9 cellular contexts compared by ENCODE assay signal in the genomic region with DNA sequence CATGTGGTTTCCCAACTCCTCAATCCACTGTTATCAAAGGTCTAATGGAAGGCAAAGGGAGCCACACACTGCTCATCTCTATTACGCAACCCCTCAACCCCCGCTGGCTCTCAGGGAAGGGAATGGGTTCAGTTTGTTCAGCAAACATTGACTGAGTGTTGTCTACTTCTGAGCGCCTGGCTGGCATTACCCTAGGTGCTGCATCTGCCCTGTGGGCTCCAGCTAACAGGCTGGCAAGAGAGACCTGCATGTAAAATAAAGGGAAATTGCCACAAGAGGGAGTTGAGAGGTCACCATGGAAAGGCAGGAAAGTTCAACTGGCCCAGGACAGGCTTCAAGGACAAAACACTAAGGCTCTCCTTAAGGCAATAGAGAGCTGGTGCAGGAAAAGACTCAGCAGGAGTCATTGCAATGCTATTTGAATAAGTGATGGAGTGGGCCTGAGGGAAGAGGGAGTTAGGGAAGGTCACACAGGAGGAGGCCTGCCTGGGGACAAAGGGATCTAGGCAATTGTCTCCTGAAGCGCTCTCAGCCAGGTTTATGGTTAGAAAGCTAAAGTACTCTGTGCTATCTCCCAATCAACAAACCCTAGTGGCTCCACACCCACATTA. TPM values are rescaled to one million over a fixed set of nuclear protein-coding genes. Genes with fewer than 3 reads are reported as not detected.
DNase-seq lines count a peak whose midpoint lies in the region; ATAC-seq, FAIRE-seq and TF ChIP-seq lines count a peak whose summit lies in the region.
"Had no signal": no experiment of that assay in that cellular context is flagged by ENCODE, and none has a peak within 500 bp of the region (broad histone marks: within the 10 kb centered on the region; RNA-seq: fewer than 3 reads in every experiment).

No MANE protein-coding gene starts in this region.

- H3K27ac ChIP-seq in MM.1S (ENCODE audit: low read length), result no peak overlapping the region
- peak overlapping the region; percentile 59 for H3K27ac ChIP-seq in VCaP
- peak overlapping the region; percentile 69 for H3K27ac ChIP-seq in HepG2 (ENCODE audit: extremely low read length, insufficient read depth, low read length)

- no peaks in the 10 kb centered on the region for H3K27me3 Mint-ChIP-seq in activated CD4-positive, alpha-beta T cell treated with anti-CD3 and anti-CD28 coated beads, Interleukin-2, amount 10 ng/mL, durations not matched to agents 7 days and 5 days

- WGBS in HepG2 (ENCODE audit: low lambda C conversion rate), result 0% methylated on average over 4 of the region's 4 CpGs

- in situ Hi-C loops in HepG2 (cut with HindIII; ENCODE audit: extremely low pct_ligation_motif_present, low pct_unique_long_range_greater_than_20kb), result no loop called here

- H3K4me1 ChIP-seq in MM.1S (ENCODE audit: low read length) (peaks cover 17% of the 10 kb centered on the region), HepG2 (ENCODE audit: insufficient read depth, low read length) (peaks cover 54% of the 10 kb centered on the region)

- H3K9me3 Mint-ChIP-seq in activated CD4-positive, alpha-beta T cell treated with anti-CD3 and anti-CD28 coated beads, Interleukin-2, amount 10 ng/mL, durations not matched to agents 7 days and 5 days, result no peaks in the 10 kb centered on the region

- POLR2A ChIA-PET in HepG2 (lab: Yijun Ruan, JAX), result interaction anchor here (0.7 to 2.2 kb wide), 9 partner anchors 10 to 120 kb away, joined by 3 to 9 read pairs (median 5); partner anchors contain the start of genes PFDN5, SOAT2 and SPRYD3
- POLR2A ChIA-PET in activated CD4-positive, alpha-beta T cell treated with anti-CD3 and anti-CD28 coated beads, Interleukin-2, amount 10 ng/mL, durations not matched to agents 7 days and 5 days (lab: Charles Lee), result no interaction called here

- ATAC-seq in HepG2 (peak; percentile 94), HG03520 (IDR thresholded peaks at IDR 0.05; ENCODE audit: unreplicated experiment) (no peak), GM21786 (IDR thresholded peaks at IDR 0.05; ENCODE audit: unreplicated experiment) (no peak)

- CTCF ChIA-PET in HepG2 (lab: Yijun Ruan, JAX; ENCODE audit: low intra/inter-chr PET ratio, low total read pairs), result interaction anchor here (0.8 to 1.3 kb wide), 2 partner anchors 15 kb away, joined by 4 to 6 read pairs; no protein-coding TSS in a partner anchor
- CTCF ChIA-PET in activated CD4-positive, alpha-beta T cell treated with anti-CD3 and anti-CD28 coated beads, Interleukin-2, amount 10 ng/mL, durations not matched to agents 7 days and 5 days (lab: Charles Lee), result interaction anchor here (1.8 to 1.9 kb wide), 2 partner anchors 16 to 93 kb away, joined by 5 to 9 read pairs; partner anchors contain the start of gene ESPL1

- TF ChIP-seq EP300 in HepG2 (IDR thresholded peaks at IDR 0.05; ENCODE audit: low read depth in 2 of 2, low read length in 2 of 2), result peak in 1 of 2 experiments; percentile 75; a peak in 1 of 4 replicates
- TF ChIP-seq EP300 in HepG2 (CRISPR knock-in tag; IDR thresholded peaks at IDR 0.05; ENCODE audit: borderline replicate concordance), result no peak; the same call in 1 of the 2 replicates

- H3K4me1 Mint-ChIP-seq in activated CD4-positive, alpha-beta T cell treated with anti-CD3 and anti-CD28 coated beads, Interleukin-2, amount 10 ng/mL, durations not matched to agents 7 days and 5 days, result peaks cover 26% of the 10 kb centered on the region

- H3K27me3 ChIP-seq in MM.1S (replicated peaks; ENCODE audit: insufficient read depth, low read length) (no peaks in the 10 kb centered on the region), HepG2 (ENCODE audit: control insufficient read depth in 1 of 2, insufficient read depth in 2 of 2, low read length in 2 of 2) (no peaks in the 10 kb centered on the region; a peak in 1 of 5 replicates)
- H3K27me3 ChIP-seq: heart right ventricle had no signal

- TF ChIP-seq POLR2A in HepG2 (IDR thresholded peaks at IDR 0.05; ENCODE audit: insufficient read depth in 1 of 2, low read depth in 2 of 2, low read length in 2 of 2), result no peak

- H3K36me3 ChIP-seq in MM.1S (replicated peaks; ENCODE audit: insufficient read depth, low read length), result no peaks in the 10 kb centered on the region
- H3K36me3 ChIP-seq in HepG2 (replicated peaks in 1 of 2; ENCODE audit: control insufficient read depth in 1 of 2, insufficient read depth in 2 of 2, low read length in 2 of 2), result no peaks in the 10 kb centered on the region

- H3K9ac ChIP-seq in MM.1S (ENCODE audit: low read length) (no peak overlapping the region), HepG2 (ENCODE audit: insufficient read depth, low read depth, low read length) (peak overlapping the region; percentile 18; the same call in 1 of the 2 replicates)

- H3K4me3 ChIP-seq in MM.1S (ENCODE audit: low read length) (no peak overlapping the region), HepG2 (replicated peaks in 1 of 3; ENCODE audit: insufficient read depth in 1 of 3, low read depth in 2 of 3, low read length in 3 of 3) (no peak overlapping the region; a peak in 1 of 6 replicates)
- H3K4me3 ChIP-seq: heart right ventricle had no signal

- FAIRE-seq in HepG2 (lab: Jason Lieb, UNC), result peak; percentile 99

- TF ChIP-seq CTCF in MM.1S (IDR thresholded peaks at IDR 0.05; ENCODE audit: low read length) (peak; percentile 47), VCaP (conservative IDR thresholded peaks at IDR 0.05) (peak; percentile 69), HepG2 (CRISPR knock-in tag; IDR thresholded peaks at IDR 0.05) (peak; percentile 56)

- DNase-seq in DMS53 (lab: John Stamatoyannopoulos, UW), result peak; percentile 93
- DNase-seq in MM.1S, result peak; percentile 40
- DNase-seq in HepG2 (ENCODE audit: low spot score), result peak; percentile 94
- no peak for DNase-seq in activated CD4-positive, alpha-beta T cell treated with anti-CD3 and anti-CD28 coated beads, Interleukin-2, amount 10 ng/mL, durations not matched to agents 7 days and 5 days
- no peak for DNase-seq in cerebellum (ENCODE audit: low spot score)
- DNase-seq: heart right ventricle had no signal

- no TSS peak for BruUV-seq in HepG2 (replicated peaks; lab: Mats Ljungman, UMichigan)

- H2AFZ ChIP-seq in MM.1S (ENCODE audit: low read length), result peak overlapping the region; percentile 12; the same call in 1 of the 2 replicates
- H2AFZ ChIP-seq in HepG2 (ENCODE audit: low read length), result no peak overlapping the region

- H3K4me3 Mint-ChIP-seq in activated CD4-positive, alpha-beta T cell treated with anti-CD3 and anti-CD28 coated beads, Interleukin-2, amount 10 ng/mL, durations not matched to agents 7 days and 5 days, result no peak overlapping the region

- 0 out of 2 replicates have a peak, but pooled peaks have one; percentile 26 for TF ChIP-seq RAD21 in HepG2 (CRISPR knock-in tag; IDR thresholded peaks at IDR 0.05)

- intact Hi-C loops in HepG2 (cut with micrococcal nuclease; ENCODE audit: unreplicated experiment), result loop anchor here (2.0 kb wide), 1 partner anchor 16 kb away; no protein-coding TSS in a partner anchor

- no peaks in the 10 kb centered on the region for H3K9me3 ChIP-seq in MM.1S (replicated peaks; ENCODE audit: insufficient read depth, low read length)
- no peaks in the 10 kb centered on the region for H3K9me3 ChIP-seq in HepG2 (ENCODE audit: low read length)
- H3K9me3 ChIP-seq: heart right ventricle had no signal

- H3K36me3 Mint-ChIP-seq in activated CD4-positive, alpha-beta T cell treated with anti-CD3 and anti-CD28 coated beads, Interleukin-2, amount 10 ng/mL, durations not matched to agents 7 days and 5 days (ENCODE audit: low read depth), result peaks cover 2% of the 10 kb centered on the region

- peaks cover 10% of the 10 kb centered on the region for H3F3A ChIP-seq in MM.1S (ENCODE audit: insufficient read depth, low read length)

- no peak overlapping the region for H3K4me2 ChIP-seq in MM.1S (ENCODE audit: low read depth, low read length)
- H3K4me2 ChIP-seq in HepG2 (ENCODE audit: low read depth, low read length), result peak overlapping the region; percentile 67

- peaks cover 6% of the 10 kb centered on the region for H3K79me2 ChIP-seq in MM.1S (ENCODE audit: low read length)
- peaks cover 3% of the 10 kb centered on the region for H3K79me2 ChIP-seq in HepG2 (ENCODE audit: insufficient read depth, low read length)

- no peaks in the 10 kb centered on the region for H4K20me1 ChIP-seq in MM.1S (ENCODE audit: insufficient read depth, low read length)
- H4K20me1 ChIP-seq in HepG2 (ENCODE audit: insufficient read depth, low read length), result no peaks in the 10 kb centered on the region

- H3K9me2 ChIP-seq in MM.1S (replicated peaks; ENCODE audit: insufficient read depth, low read length), result no peaks in the 10 kb centered on the region

- no peak overlapping the region for H3K27ac Mint-ChIP-seq in activated CD4-positive, alpha-beta T cell treated with anti-CD3 and anti-CD28 coated beads, Interleukin-2, amount 10 ng/mL, durations not matched to agents 7 days and 5 days

RNA-seq across cellular contexts. Expression of gene ZNF740, which starts 5.5 kb away (rescaled TPM):
- total RNA-seq in HepG2 (2016; rRNA removed; fragmentation: Illumina TruSeq; extraction: Trizol), result 15.0 and 16.9 TPM in 2 replicates
- 2.4 and 4.8 TPM in 2 replicates for total RNA-seq in HepG2 (2016; cell fraction: cytosol; rRNA removed; fragmentation: Illumina TruSeq; extraction: Trizol; ENCODE audit: low read depth)
- total RNA-seq in HepG2 (2016; cell fraction: insoluble cytoplasmic fraction; rRNA removed; fragmentation: Illumina TruSeq; extraction: Trizol), result 13.9 and 16.1 TPM in 2 replicates
- total RNA-seq in HepG2 (2016; cell fraction: membrane; rRNA removed; fragmentation: Illumina TruSeq; extraction: Trizol), result 11.3 and 11.8 TPM in 2 replicates
- total RNA-seq in HepG2 (2016; cell fraction: nucleus; rRNA removed; fragmentation: Illumina TruSeq; extraction: Trizol), result 20.9 and 23.7 TPM in 2 replicates
- polyA plus RNA-seq in HepG2 (2011; rRNA removed), result 19.0 and 22.0 TPM in 2 replicates
- polyA plus RNA-seq in HepG2 (2011; cell fraction: cytosol; rRNA removed), result 7.2 and 8.9 TPM in 2 replicates
- 49.3 and 50.2 TPM in 2 replicates for polyA plus RNA-seq in HepG2 (2011; cell fraction: nucleus; rRNA removed)
- polyA plus RNA-seq in HepG2 (2012), result 15.4 and 16.5 TPM in 2 replicates
- 1.4 and 2.0 TPM in 2 replicates for polyA plus RNA-seq in HepG2 (2016; cell fraction: cytosol; fragmentation: Illumina TruSeq; extraction: Trizol; ENCODE audit: low read depth)
- polyA plus RNA-seq in HepG2 (2016; cell fraction: insoluble cytoplasmic fraction; fragmentation: Illumina TruSeq; extraction: Trizol; ENCODE audit: low read depth), result 11.3 and 12.0 TPM in 2 replicates
- 4.1 and 5.8 TPM in 2 replicates for polyA plus RNA-seq in HepG2 (2016; cell fraction: membrane; fragmentation: Illumina TruSeq; extraction: Trizol; ENCODE audit: low read depth)
- polyA plus RNA-seq in HepG2 (2016; cell fraction: nucleus; fragmentation: Illumina TruSeq; extraction: Trizol; ENCODE audit: insufficient read depth, low read depth), result 21.2 and 25.1 TPM in 2 replicates
- polyA minus RNA-seq in HepG2 (2011; rRNA and poly(A)+ RNA removed; ENCODE audit: low replicate concordance), result 41.0 and 77.8 TPM in 2 replicates
- polyA minus RNA-seq in HepG2 (2011; cell fraction: cytosol; rRNA and poly(A)+ RNA removed), result 8.4 and 10.6 TPM in 2 replicates
- polyA minus RNA-seq in HepG2 (2011; cell fraction: nucleus; rRNA and poly(A)+ RNA removed), result 91.4 and 93.6 TPM in 2 replicates
- 10 to 100 TPM; 38.9 to 44.1 TPM for total RNA-seq in activated CD4-positive, alpha-beta T cell treated with anti-CD3 and anti-CD28 coated beads, Interleukin-2, amount 10 ng/mL, durations not matched to agents 7 days and 5 days
- total RNA-seq in cerebellum, result 24.6 TPM

RNA-seq across cellular contexts. Expression of gene CSAD, which starts 5.7 kb away (rescaled TPM):
- total RNA-seq in HepG2 (2016; rRNA removed; fragmentation: Illumina TruSeq; extraction: Trizol) (2.7 and 7.2 TPM in 2 replicates), cerebellum (27.9 TPM)
- total RNA-seq in HepG2 (2016; cell fraction: cytosol; rRNA removed; fragmentation: Illumina TruSeq; extraction: Trizol; ENCODE audit: low read depth), result 3.9 and 6.0 TPM in 2 replicates
- 1.3 and 7.7 TPM in 2 replicates for total RNA-seq in HepG2 (2016; cell fraction: insoluble cytoplasmic fraction; rRNA removed; fragmentation: Illumina TruSeq; extraction: Trizol)
- 2.3 TPM in 2 replicates for total RNA-seq in HepG2 (2016; cell fraction: membrane; rRNA removed; fragmentation: Illumina TruSeq; extraction: Trizol)
- 12.9 and 16.2 TPM in 2 replicates for total RNA-seq in HepG2 (2016; cell fraction: nucleus; rRNA removed; fragmentation: Illumina TruSeq; extraction: Trizol)
- polyA plus RNA-seq in HepG2 (2011; rRNA removed), result 23.5 and 25.2 TPM in 2 replicates
- polyA plus RNA-seq in HepG2 (2011; cell fraction: cytosol; rRNA removed), result 4.3 and 5.6 TPM in 2 replicates
- polyA plus RNA-seq in HepG2 (2011; cell fraction: nucleus; rRNA removed), result 112 and 125 TPM in 2 replicates
- 10.0 and 10.8 TPM in 2 replicates for polyA plus RNA-seq in HepG2 (2012)
- 0.41 and 0.44 TPM in 2 replicates for polyA plus RNA-seq in HepG2 (2016; cell fraction: cytosol; fragmentation: Illumina TruSeq; extraction: Trizol; ENCODE audit: low read depth)
- polyA plus RNA-seq in HepG2 (2016; cell fraction: insoluble cytoplasmic fraction; fragmentation: Illumina TruSeq; extraction: Trizol; ENCODE audit: low read depth), result 2.9 and 3.3 TPM in 2 replicates
- 1.2 TPM in 2 replicates for polyA plus RNA-seq in HepG2 (2016; cell fraction: membrane; fragmentation: Illumina TruSeq; extraction: Trizol; ENCODE audit: low read depth)
- 64.6 and 67.6 TPM in 2 replicates for polyA plus RNA-seq in HepG2 (2016; cell fraction: nucleus; fragmentation: Illumina TruSeq; extraction: Trizol; ENCODE audit: insufficient read depth, low read depth)
- polyA minus RNA-seq in HepG2 (2011; rRNA and poly(A)+ RNA removed; ENCODE audit: low replicate concordance), result 12.1 and 29.8 TPM in 2 replicates
- 1.8 and 1.9 TPM in 2 replicates for polyA minus RNA-seq in HepG2 (2011; cell fraction: cytosol; rRNA and poly(A)+ RNA removed)
- 20.1 and 26.4 TPM in 2 replicates for polyA minus RNA-seq in HepG2 (2011; cell fraction: nucleus; rRNA and poly(A)+ RNA removed)
- 10 to 100 TPM; 33.3 to 34.7 TPM for total RNA-seq in activated CD4-positive, alpha-beta T cell treated with anti-CD3 and anti-CD28 coated beads, Interleukin-2, amount 10 ng/mL, durations not matched to agents 7 days and 5 days

RNA-seq across cellular contexts. Expression of gene ITGB7, which starts 32.1 kb away (rescaled TPM):
- 0.13 and 0.18 TPM in 2 replicates for total RNA-seq in HepG2 (2016; rRNA removed; fragmentation: Illumina TruSeq; extraction: Trizol)
- not detected in 2 replicates for total RNA-seq in HepG2 (2016; cell fraction: cytosol; rRNA removed; fragmentation: Illumina TruSeq; extraction: Trizol; ENCODE audit: low read depth)
- total RNA-seq in HepG2 (2016; cell fraction: insoluble cytoplasmic fraction; rRNA removed; fragmentation: Illumina TruSeq; extraction: Trizol), result 0.32 TPM in 1 of 2 replicates, not detected in the other
- total RNA-seq in HepG2 (2016; cell fraction: membrane; rRNA removed; fragmentation: Illumina TruSeq; extraction: Trizol), result not detected in 2 replicates
- total RNA-seq in HepG2 (2016; cell fraction: nucleus; rRNA removed; fragmentation: Illumina TruSeq; extraction: Trizol), result not detected in 2 replicates
- polyA plus RNA-seq in HepG2 (2011; rRNA removed), result 0.14 and 0.16 TPM in 2 replicates
- 0.09 and 0.13 TPM in 2 replicates for polyA plus RNA-seq in HepG2 (2011; cell fraction: cytosol; rRNA removed)
- 0.39 and 0.40 TPM in 2 replicates for polyA plus RNA-seq in HepG2 (2011; cell fraction: nucleus; rRNA removed)
- 0.20 and 0.30 TPM in 2 replicates for polyA plus RNA-seq in HepG2 (2012)
- polyA plus RNA-seq in HepG2 (2016; cell fraction: cytosol; fragmentation: Illumina TruSeq; extraction: Trizol; ENCODE audit: low read depth), result not detected in 2 replicates
- 0.33 TPM in 1 of 2 replicates, not detected in the other for polyA plus RNA-seq in HepG2 (2016; cell fraction: insoluble cytoplasmic fraction; fragmentation: Illumina TruSeq; extraction: Trizol; ENCODE audit: low read depth)
- polyA plus RNA-seq in HepG2 (2016; cell fraction: membrane; fragmentation: Illumina TruSeq; extraction: Trizol; ENCODE audit: low read depth), result not detected in 2 replicates
- polyA plus RNA-seq in HepG2 (2016; cell fraction: nucleus; fragmentation: Illumina TruSeq; extraction: Trizol; ENCODE audit: insufficient read depth, low read depth), result 0.20 TPM in 1 of 2 replicates, not detected in the other
- 0.40 and 2.6 TPM in 2 replicates for polyA minus RNA-seq in HepG2 (2011; rRNA and poly(A)+ RNA removed; ENCODE audit: low replicate concordance)
- not detected in 2 replicates for polyA minus RNA-seq in HepG2 (2011; cell fraction: cytosol; rRNA and poly(A)+ RNA removed)
- not detected in 2 replicates for polyA minus RNA-seq in HepG2 (2011; cell fraction: nucleus; rRNA and poly(A)+ RNA removed)
- total RNA-seq in activated CD4-positive, alpha-beta T cell treated with anti-CD3 and anti-CD28 coated beads, Interleukin-2, amount 10 ng/mL, durations not matched to agents 7 days and 5 days, result 100 to 1,000 TPM; 621 to 702 TPM
- total RNA-seq in cerebellum, result not detected

RNA-seq across cellular contexts. Expression of gene RARG, which starts 57.0 kb away (rescaled TPM):
- total RNA-seq in HepG2 (2016; rRNA removed; fragmentation: Illumina TruSeq; extraction: Trizol), result 0.77 and 0.91 TPM in 2 replicates
- 0.18 and 0.91 TPM in 2 replicates for total RNA-seq in HepG2 (2016; cell fraction: cytosol; rRNA removed; fragmentation: Illumina TruSeq; extraction: Trizol; ENCODE audit: low read depth)
- total RNA-seq in HepG2 (2016; cell fraction: insoluble cytoplasmic fraction; rRNA removed; fragmentation: Illumina TruSeq; extraction: Trizol), result 0.49 and 1.3 TPM in 2 replicates
- total RNA-seq in HepG2 (2016; cell fraction: membrane; rRNA removed; fragmentation: Illumina TruSeq; extraction: Trizol), result 0.90 and 1.1 TPM in 2 replicates
- 0.72 and 1.5 TPM in 2 replicates for total RNA-seq in HepG2 (2016; cell fraction: nucleus; rRNA removed; fragmentation: Illumina TruSeq; extraction: Trizol)
- polyA plus RNA-seq in HepG2 (2011; rRNA removed), result 1.5 and 1.6 TPM in 2 replicates
- polyA plus RNA-seq in HepG2 (2011; cell fraction: cytosol; rRNA removed), result 0.87 and 1.9 TPM in 2 replicates
- polyA plus RNA-seq in HepG2 (2011; cell fraction: nucleus; rRNA removed), result 3.2 and 4.1 TPM in 2 replicates
- 0.89 and 0.92 TPM in 2 replicates for polyA plus RNA-seq in HepG2 (2012)
- polyA plus RNA-seq in HepG2 (2016; cell fraction: cytosol; fragmentation: Illumina TruSeq; extraction: Trizol; ENCODE audit: low read depth), result 0.21 and 0.27 TPM in 2 replicates
- polyA plus RNA-seq in HepG2 (2016; cell fraction: insoluble cytoplasmic fraction; fragmentation: Illumina TruSeq; extraction: Trizol; ENCODE audit: low read depth), result 1.0 and 1.1 TPM in 2 replicates
- polyA plus RNA-seq in HepG2 (2016; cell fraction: membrane; fragmentation: Illumina TruSeq; extraction: Trizol; ENCODE audit: low read depth), result 0.57 and 0.81 TPM in 2 replicates
- polyA plus RNA-seq in HepG2 (2016; cell fraction: nucleus; fragmentation: Illumina TruSeq; extraction: Trizol; ENCODE audit: insufficient read depth, low read depth), result 2.2 and 2.3 TPM in 2 replicates
- 4.0 and 33.4 TPM in 2 replicates for polyA minus RNA-seq in HepG2 (2011; rRNA and poly(A)+ RNA removed; ENCODE audit: low replicate concordance)
- polyA minus RNA-seq in HepG2 (2011; cell fraction: cytosol; rRNA and poly(A)+ RNA removed), result 0.99 and 1.1 TPM in 2 replicates
- 0.25 and 1.7 TPM in 2 replicates for polyA minus RNA-seq in HepG2 (2011; cell fraction: nucleus; rRNA and poly(A)+ RNA removed)
- 10 to 100 TPM; 58.3 to 59.7 TPM for total RNA-seq in activated CD4-positive, alpha-beta T cell treated with anti-CD3 and anti-CD28 coated beads, Interleukin-2, amount 10 ng/mL, durations not matched to agents 7 days and 5 days
- total RNA-seq in cerebellum, result 2.9 TPM

Comparison
In these comparisons a context has a peak if more than half of its experiments do, and no peak if none do; other contexts are left out.
1. DNase-seq: peak in DMS53 (single experiment), MM.1S (single experiment) and HepG2 (single experiment); none in activated CD4-positive, alpha-beta T cell treated with anti-CD3 and anti-CD28 coated beads, Interleukin-2, amount 10 ng/mL, durations not matched to agents 7 days and 5 days (single experiment) and cerebellum (single experiment).
2. RNA of gene ITGB7, which starts 32.1 kb away (total RNA-seq): 621 to 702 TPM in activated CD4-positive, alpha-beta T cell treated with anti-CD3 and anti-CD28 coated beads, Interleukin-2, amount 10 ng/mL, durations not matched to agents 7 days and 5 days; 0.13 to 0.32 TPM in HepG2 and not detected in cerebellum (single experiment); every median in the first group is over 100 times any median in the second.
3. Peak in every context shown above with its lines, with median percentiles within 50 percentile points of each other: CTCF ChIP-seq.